Comparison of ENCODE assay signal across 9 cellular contexts in genomic region chr1:201850053-201850397, GRCh38. TPM values are rescaled to one million over a fixed set of nuclear protein-coding genes. Genes with fewer than 3 reads are reported as not detected.
DNase-seq lines count a peak whose midpoint lies in the region; ATAC-seq and FAIRE-seq lines count a peak whose summit lies in the region.
"Had no signal": no experiment of that assay in that cellular context is flagged by ENCODE, and none has a peak within 500 bp of the region (broad histone marks: within the 10 kb centered on the region; RNA-seq: fewer than 3 reads in every experiment).

No MANE protein-coding gene starts in this region.

- no peak for ATAC-seq in activated naive CD8-positive, alpha-beta T cell treated with anti-CD3 and anti-CD28 coated beads, Interleukin-2, amount 50 U/mL, for 24 hours
- ATAC-seq in central memory CD8-positive, alpha-beta T cell (replicated peaks; ENCODE audit: extremely low read depth, poor library complexity, severe bottlenecking), result no peak
- no peak for ATAC-seq in GM21529 (IDR thresholded peaks at IDR 0.05; ENCODE audit: unreplicated experiment)
- ATAC-seq in GM19467 (IDR thresholded peaks at IDR 0.05; ENCODE audit: unreplicated experiment), result no peak
- no peak for ATAC-seq in naive thymus-derived CD4-positive, alpha-beta T cell

- H3K9me3 ChIP-seq in naive thymus-derived CD4-positive, alpha-beta T cell (ENCODE audit: control insufficient read depth in 2 of 3, low read length in 3 of 3), result no peaks in the 10 kb centered on the region

- intact Hi-C loops in naive thymus-derived CD4-positive, alpha-beta T cell (cut with micrococcal nuclease), result no loop called here

- peaks cover 16 to 75% (median 20%) of the 10 kb centered on the region in 3 experiments for H3K36me3 ChIP-seq in naive thymus-derived CD4-positive, alpha-beta T cell (ENCODE audit: control insufficient read depth in 2 of 3, insufficient read depth in 3 of 3, low read length in 3 of 3)

- CTCF ChIA-PET in naive thymus-derived CD4-positive, alpha-beta T cell (lab: Charles Lee), result no interaction called here

- H3K27me3 ChIP-seq in naive thymus-derived CD4-positive, alpha-beta T cell (ENCODE audit: control insufficient read depth in 2 of 2, insufficient read depth in 2 of 2, low read length in 2 of 2), result no peaks in the 10 kb centered on the region

- no peaks in the 10 kb centered on the region for H3K27me3 Mint-ChIP-seq in activated naive CD8-positive, alpha-beta T cell treated with anti-CD3 and anti-CD28 coated beads, Interleukin-2, amount 50 U/mL, for 24 hours
- H3K27me3 Mint-ChIP-seq in activated naive CD8-positive, alpha-beta T cell treated with anti-CD3 and anti-CD28 coated beads for 36 hours, result no peaks in the 10 kb centered on the region
- H3K27me3 Mint-ChIP-seq in central memory CD8-positive, alpha-beta T cell, result no peaks in the 10 kb centered on the region
- H3K27me3 Mint-ChIP-seq in naive thymus-derived CD4-positive, alpha-beta T cell, result no peaks in the 10 kb centered on the region
- H3K27me3 Mint-ChIP-seq: B cell had no signal

- no peak overlapping the region for H3K4me3 Mint-ChIP-seq in activated naive CD8-positive, alpha-beta T cell treated with anti-CD3 and anti-CD28 coated beads, Interleukin-2, amount 50 U/mL, for 24 hours
- no peak overlapping the region for H3K4me3 Mint-ChIP-seq in activated naive CD8-positive, alpha-beta T cell treated with anti-CD3 and anti-CD28 coated beads for 36 hours
- no peak overlapping the region for H3K4me3 Mint-ChIP-seq in central memory CD8-positive, alpha-beta T cell
- no peak overlapping the region for H3K4me3 Mint-ChIP-seq in naive thymus-derived CD4-positive, alpha-beta T cell
- H3K4me3 Mint-ChIP-seq: B cell had no signal

- H3K9me3 Mint-ChIP-seq in activated naive CD8-positive, alpha-beta T cell treated with anti-CD3 and anti-CD28 coated beads, Interleukin-2, amount 50 U/mL, for 24 hours, result no peaks in the 10 kb centered on the region
- no peaks in the 10 kb centered on the region for H3K9me3 Mint-ChIP-seq in activated naive CD8-positive, alpha-beta T cell treated with anti-CD3 and anti-CD28 coated beads for 36 hours
- H3K9me3 Mint-ChIP-seq in central memory CD8-positive, alpha-beta T cell, result no peaks in the 10 kb centered on the region
- H3K9me3 Mint-ChIP-seq in naive thymus-derived CD4-positive, alpha-beta T cell, result no peaks in the 10 kb centered on the region

- H3K4me1 ChIP-seq in naive thymus-derived CD4-positive, alpha-beta T cell (ENCODE audit: control insufficient read depth in 2 of 2, insufficient read depth in 2 of 2, low read length in 2 of 2), result no peaks in the 10 kb centered on the region

- H3K4me1 Mint-ChIP-seq in activated naive CD8-positive, alpha-beta T cell treated with anti-CD3 and anti-CD28 coated beads, Interleukin-2, amount 50 U/mL, for 24 hours, result peaks cover 10% of the 10 kb centered on the region
- peaks cover 15% of the 10 kb centered on the region for H3K4me1 Mint-ChIP-seq in activated naive CD8-positive, alpha-beta T cell treated with anti-CD3 and anti-CD28 coated beads for 36 hours
- peaks cover 14% of the 10 kb centered on the region for H3K4me1 Mint-ChIP-seq in central memory CD8-positive, alpha-beta T cell
- H3K4me1 Mint-ChIP-seq in naive thymus-derived CD4-positive, alpha-beta T cell, result peaks cover 3 to 16% (median 10%) of the 10 kb centered on the region in 7 donors

- H3K4me3 ChIP-seq in naive thymus-derived CD4-positive, alpha-beta T cell (ENCODE audit: low read length), result no peak overlapping the region

- POLR2A ChIA-PET in naive thymus-derived CD4-positive, alpha-beta T cell (lab: Charles Lee), result no interaction called here

- DNase-seq in activated naive CD8-positive, alpha-beta T cell treated with anti-CD3 and anti-CD28 coated beads, Interleukin-2, amount 50 U/mL, for 24 hours, result no peak
- no peak for DNase-seq in activated naive CD8-positive, alpha-beta T cell treated with anti-CD3 and anti-CD28 coated beads for 36 hours
- no peak for DNase-seq in central memory CD8-positive, alpha-beta T cell (ENCODE audit: low spot score in 2 of 2)
- DNase-seq in kidney tubule cell (ENCODE audit: low spot score) (peak; percentile 88), urothelium cell line (ENCODE audit: low spot score) (peak; percentile 56)
- no peak for DNase-seq in naive thymus-derived CD4-positive, alpha-beta T cell

- no peak overlapping the region for H3K27ac ChIP-seq in naive thymus-derived CD4-positive, alpha-beta T cell (ENCODE audit: low read depth, low read length)

- FAIRE-seq in urothelium cell line (lab: Jason Lieb, UNC), result no peak

- peaks cover 54% of the 10 kb centered on the region for H3K36me3 Mint-ChIP-seq in activated naive CD8-positive, alpha-beta T cell treated with anti-CD3 and anti-CD28 coated beads, Interleukin-2, amount 50 U/mL, for 24 hours (ENCODE audit: low read depth)
- H3K36me3 Mint-ChIP-seq in activated naive CD8-positive, alpha-beta T cell treated with anti-CD3 and anti-CD28 coated beads for 36 hours, result peaks cover 8% of the 10 kb centered on the region
- peaks cover 45% of the 10 kb centered on the region for H3K36me3 Mint-ChIP-seq in central memory CD8-positive, alpha-beta T cell (ENCODE audit: insufficient read depth)
- peaks cover under 1 to 50% (median 28%) of the 10 kb centered on the region in 5 donors for H3K36me3 Mint-ChIP-seq in naive thymus-derived CD4-positive, alpha-beta T cell

- peak overlapping the region; percentile 5 for H3K27ac Mint-ChIP-seq in activated naive CD8-positive, alpha-beta T cell treated with anti-CD3 and anti-CD28 coated beads, Interleukin-2, amount 50 U/mL, for 24 hours
- no peak overlapping the region for H3K27ac Mint-ChIP-seq in activated naive CD8-positive, alpha-beta T cell treated with anti-CD3 and anti-CD28 coated beads for 36 hours
- peak overlapping the region; percentile 1 for H3K27ac Mint-ChIP-seq in central memory CD8-positive, alpha-beta T cell (ENCODE audit: low read depth)
- H3K27ac Mint-ChIP-seq in naive thymus-derived CD4-positive, alpha-beta T cell, result no peak overlapping the region
- H3K27ac Mint-ChIP-seq: B cell had no signal

RNA-seq across cellular contexts. Expression of gene IPO9, which starts 21.1 kb away (rescaled TPM):
- 10 to 100 TPM; 69.2 to 69.4 TPM for total RNA-seq in activated naive CD8-positive, alpha-beta T cell treated with anti-CD3 and anti-CD28 coated beads for 36 hours
- 10 to 100 TPM; 28.7 to 55.3 (median 37.9) TPM for total RNA-seq in naive thymus-derived CD4-positive, alpha-beta T cell
- 10 to 100 TPM; 20.8 to 24.7 TPM for polyA plus RNA-seq in naive thymus-derived CD4-positive, alpha-beta T cell

RNA-seq across cellular contexts. Expression of gene SHISA4, which starts 38.7 kb away (rescaled TPM):
- total RNA-seq in activated naive CD8-positive, alpha-beta T cell treated with anti-CD3 and anti-CD28 coated beads for 36 hours, result not detected
- 1 to 10 TPM in 2 of 5 experiments, under 1 TPM in 3; 0.30 to 1.4 (median 0.66) TPM for total RNA-seq in naive thymus-derived CD4-positive, alpha-beta T cell
- not detected for polyA plus RNA-seq in naive thymus-derived CD4-positive, alpha-beta T cell
- total RNA-seq: B cell had no signal

Comparison
In these comparisons a context has a peak if more than half of its experiments do, and no peak if none do; other contexts are left out.
1. H3K27ac Mint-ChIP-seq: peak in activated naive CD8-positive, alpha-beta T cell treated with anti-CD3 and anti-CD28 coated beads, Interleukin-2, amount 50 U/mL, for 24 hours (single experiment) and central memory CD8-positive, alpha-beta T cell (single experiment); none in activated naive CD8-positive, alpha-beta T cell treated with anti-CD3 and anti-CD28 coated beads for 36 hours (single experiment) and naive thymus-derived CD4-positive, alpha-beta T cell (0 of 9).
2. DNase-seq: peak in kidney tubule cell (single experiment) and urothelium cell line (single experiment); none in activated naive CD8-positive, alpha-beta T cell treated with anti-CD3 and anti-CD28 coated beads, Interleukin-2, amount 50 U/mL, for 24 hours (single experiment), activated naive CD8-positive, alpha-beta T cell treated with anti-CD3 and anti-CD28 coated beads for 36 hours (single experiment), central memory CD8-positive, alpha-beta T cell (0 of 2) and naive thymus-derived CD4-positive, alpha-beta T cell (0 of 9).